Comparison of ENCODE assay signal across 10 cellular contexts in the genomic region with DNA sequence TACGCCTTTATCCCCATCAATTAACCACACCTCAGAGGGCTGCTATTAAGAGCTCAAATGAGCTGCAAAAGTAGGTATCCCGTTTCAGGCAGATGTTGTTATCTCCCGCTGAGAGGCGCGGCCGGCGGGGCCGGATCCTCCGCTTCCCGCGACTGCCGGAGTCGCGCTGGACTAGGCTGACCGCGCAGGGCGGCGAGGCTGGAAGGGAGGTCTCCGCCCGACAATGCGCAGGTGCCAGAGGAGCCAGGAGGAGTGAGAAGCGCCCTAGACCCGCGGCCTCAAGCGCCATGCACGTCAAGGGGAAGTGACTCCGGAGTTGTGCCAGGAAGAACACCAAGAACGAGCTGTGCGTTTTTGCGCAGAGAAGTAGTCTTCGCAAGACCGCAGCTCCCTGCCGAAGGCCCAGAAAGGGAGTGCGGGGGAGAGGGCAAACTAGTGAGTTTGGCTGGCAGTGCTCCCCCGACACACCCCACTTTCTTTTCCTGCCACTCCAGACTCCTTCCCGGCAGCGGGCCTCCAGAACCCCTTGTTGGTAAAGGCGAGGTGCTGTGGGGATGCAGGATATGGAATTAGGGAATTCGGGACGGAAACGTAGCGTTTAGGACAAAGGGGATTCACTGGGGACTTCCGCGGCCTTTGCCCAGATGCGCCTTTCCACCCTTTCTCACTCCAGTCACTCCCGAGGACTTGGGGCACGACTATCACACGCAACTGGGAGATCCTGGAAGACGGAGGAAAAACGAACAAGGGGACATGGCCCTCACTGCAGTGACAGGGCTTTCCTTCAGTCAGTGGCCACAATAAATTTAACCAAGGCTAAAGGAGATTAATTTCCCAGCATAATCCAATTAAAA. TPM values are rescaled to one million over a fixed set of nuclear protein-coding genes. Genes with fewer than 3 reads are reported as not detected.
DNase-seq lines count a peak whose midpoint lies in the region; ATAC-seq and FAIRE-seq lines count a peak whose summit lies in the region.
"Had no signal": no experiment of that assay in that cellular context is flagged by ENCODE, and none has a peak within 500 bp of the region (broad histone marks: within the 10 kb centered on the region; RNA-seq: fewer than 3 reads in every experiment).

No MANE protein-coding gene starts in this region.

- intact Hi-C loops in activated CD4-positive, alpha-beta T cell treated with anti-CD3 and anti-CD28 coated beads, Interleukin-2, amount 10 ng/mL, durations not matched to agents 24 days and 14 days (cut with micrococcal nuclease) = loop anchor here (1.0 to 5.0 kb wide), 2 partner anchors 10 to 34 kb away; a partner anchor contains a TSS

- H3K4me1 Mint-ChIP-seq in activated CD4-positive, alpha-beta T cell treated with anti-CD3 and anti-CD28 coated beads, Interleukin-2, amount 10 ng/mL, durations not matched to agents 24 days and 14 days = peaks cover 3% of the 10 kb centered on the region
- H3K4me1 Mint-ChIP-seq in stimulated activated naive CD8-positive, alpha-beta T cell treated with anti-CD3 and anti-CD28 coated beads, Interleukin-15, Interleukin-2, amounts not matched to agents 100 ng/mL and 50 ng/mL, for 24 hours (ENCODE audit: low read depth) = peaks cover 19% of the 10 kb centered on the region

- DNase-seq in activated CD4-positive, alpha-beta T cell treated with anti-CD3 and anti-CD28 coated beads, Interleukin-2, amount 10 ng/mL, durations not matched to agents 24 days and 14 days = peak; percentile 57
- DNase-seq in activated CD4-positive, alpha-beta T cell treated with anti-CD3 and anti-CD28 coated beads for 4 hours = no peak
- DNase-seq in amniotic epithelial cell (ENCODE audit: low read depth) = peak; percentile 72
- peak; percentile 42 for DNase-seq in iPS-NIHi7 (ENCODE audit: extremely low spot score)
- no peak for DNase-seq in NCI-H748 (lab: John Stamatoyannopoulos, UW; ENCODE audit: unreplicated experiment)
- DNase-seq in RCC 7860 (ENCODE audit: low spot score) = no peak
- DNase-seq: activated CD4-positive, alpha-beta T cell treated with anti-CD3 and anti-CD28 coated beads, Interleukin-2, amount 50 U/mL, for 1 hour; HCEC 1CT had no signal

- H3K36me3 Mint-ChIP-seq in activated CD4-positive, alpha-beta T cell treated with anti-CD3 and anti-CD28 coated beads, Interleukin-2, amount 10 ng/mL, durations not matched to agents 24 days and 14 days (ENCODE audit: low read depth) = peaks cover 2% of the 10 kb centered on the region
- peaks cover 9% of the 10 kb centered on the region for H3K36me3 Mint-ChIP-seq in stimulated activated naive CD8-positive, alpha-beta T cell treated with anti-CD3 and anti-CD28 coated beads, Interleukin-15, Interleukin-2, amounts not matched to agents 100 ng/mL and 50 ng/mL, for 24 hours (ENCODE audit: low read depth)

- ATAC-seq in HG02840 (IDR thresholded peaks at IDR 0.05; ENCODE audit: low FRiP score, unreplicated experiment) = no peak

- FAIRE-seq in RCC 7860 (lab: Jason Lieb, UNC) = no peak

- no peak overlapping the region for H3K4me3 Mint-ChIP-seq in activated CD4-positive, alpha-beta T cell treated with anti-CD3 and anti-CD28 coated beads, Interleukin-2, amount 10 ng/mL, durations not matched to agents 24 days and 14 days
- H3K4me3 Mint-ChIP-seq in stimulated activated naive CD8-positive, alpha-beta T cell treated with anti-CD3 and anti-CD28 coated beads, Interleukin-15, Interleukin-2, amounts not matched to agents 100 ng/mL and 50 ng/mL, for 24 hours = peak overlapping the region; percentile 10

- peaks cover 7% of the 10 kb centered on the region for H3K9me3 Mint-ChIP-seq in activated CD4-positive, alpha-beta T cell treated with anti-CD3 and anti-CD28 coated beads, Interleukin-2, amount 10 ng/mL, durations not matched to agents 24 days and 14 days
- H3K9me3 Mint-ChIP-seq in stimulated activated naive CD8-positive, alpha-beta T cell treated with anti-CD3 and anti-CD28 coated beads, Interleukin-15, Interleukin-2, amounts not matched to agents 100 ng/mL and 50 ng/mL, for 24 hours = no peaks in the 10 kb centered on the region

- peak overlapping the region; percentile 35 for H3K27ac Mint-ChIP-seq in activated CD4-positive, alpha-beta T cell treated with anti-CD3 and anti-CD28 coated beads, Interleukin-2, amount 10 ng/mL, durations not matched to agents 24 days and 14 days
- H3K27ac Mint-ChIP-seq in stimulated activated naive CD8-positive, alpha-beta T cell treated with anti-CD3 and anti-CD28 coated beads, Interleukin-15, Interleukin-2, amounts not matched to agents 100 ng/mL and 50 ng/mL, for 24 hours = no peak overlapping the region

- H3K27me3 Mint-ChIP-seq in activated CD4-positive, alpha-beta T cell treated with anti-CD3 and anti-CD28 coated beads, Interleukin-2, amount 10 ng/mL, durations not matched to agents 24 days and 14 days = peaks cover 84% of the 10 kb centered on the region
- H3K27me3 Mint-ChIP-seq in stimulated activated naive CD8-positive, alpha-beta T cell treated with anti-CD3 and anti-CD28 coated beads, Interleukin-15, Interleukin-2, amounts not matched to agents 100 ng/mL and 50 ng/mL, for 24 hours = peaks cover 89% of the 10 kb centered on the region

RNA-seq across cellular contexts. Expression of a gene that starts 8.0 kb away (rescaled TPM):
- total RNA-seq in activated CD4-positive, alpha-beta T cell treated with anti-CD3 and anti-CD28 coated beads, Interleukin-2, amount 10 ng/mL, durations not matched to agents 24 days and 14 days = not detected in 2 replicates

RNA-seq across cellular contexts. Expression of a gene that starts 10.0 kb away (rescaled TPM):
- total RNA-seq in activated CD4-positive, alpha-beta T cell treated with anti-CD3 and anti-CD28 coated beads, Interleukin-2, amount 10 ng/mL, durations not matched to agents 24 days and 14 days = not detected in 2 replicates

Comparison
In these comparisons a context has a peak if more than half of its experiments do, and no peak if none do; other contexts are left out.
1. DNase-seq: peak in activated CD4-positive, alpha-beta T cell treated with anti-CD3 and anti-CD28 coated beads, Interleukin-2, amount 10 ng/mL, durations not matched to agents 24 days and 14 days (single experiment), amniotic epithelial cell (single experiment) and iPS-NIHi7 (single experiment); none in activated CD4-positive, alpha-beta T cell treated with anti-CD3 and anti-CD28 coated beads for 4 hours (0 of 2), NCI-H748 (single experiment) and RCC 7860 (single experiment).